In the genomic region with DNA sequence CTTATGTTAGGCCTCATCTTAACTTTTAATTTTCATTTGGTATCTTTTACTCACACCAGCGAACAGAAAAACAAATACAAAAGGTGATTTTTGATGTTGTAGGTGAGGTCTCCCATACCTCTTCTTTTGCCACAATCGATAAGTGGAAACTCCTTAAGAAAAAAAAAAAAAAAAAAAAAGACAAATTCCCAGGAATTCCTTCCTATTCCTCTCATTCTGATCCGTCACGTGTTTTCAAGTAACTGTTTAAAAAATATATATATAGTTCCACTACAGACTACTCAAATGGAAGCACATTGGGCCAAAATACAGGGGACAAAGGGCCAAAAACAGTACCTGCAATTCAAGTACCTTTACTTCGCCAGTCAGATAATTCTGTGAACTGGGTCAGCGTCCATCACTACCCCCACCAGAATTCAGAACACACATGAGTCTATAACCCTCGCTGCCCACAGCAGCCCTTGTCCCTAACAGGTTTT, we compare ENCODE assay signal across 1 cellular context.
TF ChIP-seq lines count a peak whose summit lies in the region.

No MANE protein-coding gene starts in this region.

TF ChIP-seq in K562, 482 proteins besides CTCF, POLR2A, EP300 and RAD21 (continued from another document and continues in another):
- TF ChIP-seq ZNF639 (CRISPR knock-in tag; conservative IDR thresholded peaks at IDR 0.05 in 1 of 2, IDR thresholded peaks at IDR 0.05 in 1 of 2) (peak in 1 of 2 experiments; percentile 26; a peak in 1 of 4 replicates), KLF6 (CRISPR knock-in tag; IDR thresholded peaks at IDR 0.05; ENCODE audit: borderline replicate concordance) (no peak), BRD4 (IDR thresholded peaks at IDR 0.05) (0 out of 2 replicates have a peak, but pooled peaks have one; percentile 13), NELFE (IDR thresholded peaks at IDR 0.05; ENCODE audit: insufficient read depth, insufficient read length) (no peak), ELF2 (CRISPR knock-in tag; IDR thresholded peaks at IDR 0.05) (no peak), FOXK1 (CRISPR knock-in tag; IDR thresholded peaks at IDR 0.05; ENCODE audit: borderline replicate concordance) (no peak), PPARD (CRISPR knock-in tag; IDR thresholded peaks at IDR 0.05) (no peak), ZNF212 (CRISPR knock-in tag; IDR thresholded peaks at IDR 0.05) (no peak), MTA3 (IDR thresholded peaks at IDR 0.05; ENCODE audit: borderline replicate concordance) (no peak), ZNF217 (CRISPR knock-in tag; IDR thresholded peaks at IDR 0.05) (no peak), ZNF589 (CRISPR knock-in tag; IDR thresholded peaks at IDR 0.05; ENCODE audit: low read depth) (no peak), CBX8 (IDR thresholded peaks at IDR 0.05; ENCODE audit: borderline replicate concordance, extremely low read depth, low read depth, low read length, poor library complexity, severe bottlenecking) (no peak), RBBP5 (IDR thresholded peaks at IDR 0.05; ENCODE audit: borderline replicate concordance, insufficient read depth, low read length, poor library complexity, severe bottlenecking) (no peak), SAFB (IDR thresholded peaks at IDR 0.05; ENCODE audit: borderline replicate concordance, low read depth, low read length) (no peak), SMARCA4 (IDR thresholded peaks at IDR 0.05) (peak; percentile 20; the same call in 1 of the 2 replicates), HMG20A (CRISPR knock-in tag; conservative IDR thresholded peaks at IDR 0.05) (no peak), CBFA2T2 (conservative IDR thresholded peaks at IDR 0.05) (no peak), SMARCE1 (IDR thresholded peaks at IDR 0.05) (0 out of 2 replicates have a peak, but pooled peaks have one; percentile 10), OTX1 (CRISPR knock-in tag; IDR thresholded peaks at IDR 0.05) (0 out of 2 replicates have a peak, but pooled peaks have one; percentile 59), DPF2 (IDR thresholded peaks at IDR 0.05) (peak; percentile 43; the same call in 1 of the 2 replicates), ZNF561 (CRISPR knock-in tag; conservative IDR thresholded peaks at IDR 0.05) (no peak), ETV1 (tag; conservative IDR thresholded peaks at IDR 0.05; ENCODE audit: low read depth) (no peak), PHF20 (IDR thresholded peaks at IDR 0.05; ENCODE audit: partially characterized antibody) (no peak), STAT6 (CRISPR knock-in tag; IDR thresholded peaks at IDR 0.05) (no peak), MLX (CRISPR knock-in tag; conservative IDR thresholded peaks at IDR 0.05) (no peak), ZNF57 (CRISPR knock-in tag; IDR thresholded peaks at IDR 0.05) (no peak), HDAC2 (IDR thresholded peaks at IDR 0.05) (no peak), GATAD2B (IDR thresholded peaks at IDR 0.05; ENCODE audit: borderline replicate concordance) (0 out of 2 replicates have a peak, but pooled peaks have one; percentile 24)
- TF ChIP-seq, protein P1, sequence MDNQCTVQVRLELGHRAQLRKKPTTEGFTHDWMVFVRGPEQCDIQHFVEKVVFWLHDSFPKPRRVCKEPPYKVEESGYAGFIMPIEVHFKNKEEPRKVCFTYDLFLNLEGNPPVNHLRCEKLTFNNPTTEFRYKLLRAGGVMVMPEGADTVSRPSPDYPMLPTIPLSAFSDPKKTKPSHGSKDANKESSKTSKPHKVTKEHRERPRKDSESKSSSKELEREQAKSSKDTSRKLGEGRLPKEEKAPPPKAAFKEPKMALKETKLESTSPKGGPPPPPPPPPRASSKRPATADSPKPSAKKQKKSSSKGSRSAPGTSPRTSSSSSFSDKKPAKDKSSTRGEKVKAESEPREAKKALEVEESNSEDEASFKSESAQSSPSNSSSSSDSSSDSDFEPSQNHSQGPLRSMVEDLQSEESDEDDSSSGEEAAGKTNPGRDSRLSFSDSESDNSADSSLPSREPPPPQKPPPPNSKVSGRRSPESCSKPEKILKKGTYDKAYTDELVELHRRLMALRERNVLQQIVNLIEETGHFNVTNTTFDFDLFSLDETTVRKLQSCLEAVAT (IDR thresholded peaks at IDR 0.05) = no peak
- TF ChIP-seq, protein P2, sequence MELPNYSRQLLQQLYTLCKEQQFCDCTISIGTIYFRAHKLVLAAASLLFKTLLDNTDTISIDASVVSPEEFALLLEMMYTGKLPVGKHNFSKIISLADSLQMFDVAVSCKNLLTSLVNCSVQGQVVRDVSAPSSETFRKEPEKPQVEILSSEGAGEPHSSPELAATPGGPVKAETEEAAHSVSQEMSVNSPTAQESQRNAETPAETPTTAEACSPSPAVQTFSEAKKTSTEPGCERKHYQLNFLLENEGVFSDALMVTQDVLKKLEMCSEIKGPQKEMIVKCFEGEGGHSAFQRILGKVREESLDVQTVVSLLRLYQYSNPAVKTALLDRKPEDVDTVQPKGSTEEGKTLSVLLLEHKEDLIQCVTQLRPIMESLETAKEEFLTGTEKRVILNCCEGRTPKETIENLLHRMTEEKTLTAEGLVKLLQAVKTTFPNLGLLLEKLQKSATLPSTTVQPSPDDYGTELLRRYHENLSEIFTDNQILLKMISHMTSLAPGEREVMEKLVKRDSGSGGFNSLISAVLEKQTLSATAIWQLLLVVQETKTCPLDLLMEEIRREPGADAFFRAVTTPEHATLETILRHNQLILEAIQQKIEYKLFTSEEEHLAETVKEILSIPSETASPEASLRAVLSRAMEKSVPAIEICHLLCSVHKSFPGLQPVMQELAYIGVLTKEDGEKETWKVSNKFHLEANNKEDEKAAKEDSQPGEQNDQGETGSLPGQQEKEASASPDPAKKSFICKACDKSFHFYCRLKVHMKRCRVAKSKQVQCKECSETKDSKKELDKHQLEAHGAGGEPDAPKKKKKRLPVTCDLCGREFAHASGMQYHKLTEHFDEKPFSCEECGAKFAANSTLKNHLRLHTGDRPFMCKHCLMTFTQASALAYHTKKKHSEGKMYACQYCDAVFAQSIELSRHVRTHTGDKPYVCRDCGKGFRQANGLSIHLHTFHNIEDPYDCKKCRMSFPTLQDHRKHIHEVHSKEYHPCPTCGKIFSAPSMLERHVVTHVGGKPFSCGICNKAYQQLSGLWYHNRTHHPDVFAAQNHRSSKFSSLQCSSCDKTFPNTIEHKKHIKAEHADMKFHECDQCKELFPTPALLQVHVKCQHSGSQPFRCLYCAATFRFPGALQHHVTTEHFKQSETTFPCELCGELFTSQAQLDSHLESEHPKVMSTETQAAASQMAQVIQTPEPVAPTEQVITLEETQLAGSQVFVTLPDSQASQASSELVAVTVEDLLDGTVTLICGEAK (IDR thresholded peaks at IDR 0.05) = peak; percentile 51; the same call in 1 of the 2 replicates
- TF ChIP-seq, protein P2 (CRISPR knock-in tag; IDR thresholded peaks at IDR 0.05) = no peak
- TF ChIP-seq, protein P3, sequence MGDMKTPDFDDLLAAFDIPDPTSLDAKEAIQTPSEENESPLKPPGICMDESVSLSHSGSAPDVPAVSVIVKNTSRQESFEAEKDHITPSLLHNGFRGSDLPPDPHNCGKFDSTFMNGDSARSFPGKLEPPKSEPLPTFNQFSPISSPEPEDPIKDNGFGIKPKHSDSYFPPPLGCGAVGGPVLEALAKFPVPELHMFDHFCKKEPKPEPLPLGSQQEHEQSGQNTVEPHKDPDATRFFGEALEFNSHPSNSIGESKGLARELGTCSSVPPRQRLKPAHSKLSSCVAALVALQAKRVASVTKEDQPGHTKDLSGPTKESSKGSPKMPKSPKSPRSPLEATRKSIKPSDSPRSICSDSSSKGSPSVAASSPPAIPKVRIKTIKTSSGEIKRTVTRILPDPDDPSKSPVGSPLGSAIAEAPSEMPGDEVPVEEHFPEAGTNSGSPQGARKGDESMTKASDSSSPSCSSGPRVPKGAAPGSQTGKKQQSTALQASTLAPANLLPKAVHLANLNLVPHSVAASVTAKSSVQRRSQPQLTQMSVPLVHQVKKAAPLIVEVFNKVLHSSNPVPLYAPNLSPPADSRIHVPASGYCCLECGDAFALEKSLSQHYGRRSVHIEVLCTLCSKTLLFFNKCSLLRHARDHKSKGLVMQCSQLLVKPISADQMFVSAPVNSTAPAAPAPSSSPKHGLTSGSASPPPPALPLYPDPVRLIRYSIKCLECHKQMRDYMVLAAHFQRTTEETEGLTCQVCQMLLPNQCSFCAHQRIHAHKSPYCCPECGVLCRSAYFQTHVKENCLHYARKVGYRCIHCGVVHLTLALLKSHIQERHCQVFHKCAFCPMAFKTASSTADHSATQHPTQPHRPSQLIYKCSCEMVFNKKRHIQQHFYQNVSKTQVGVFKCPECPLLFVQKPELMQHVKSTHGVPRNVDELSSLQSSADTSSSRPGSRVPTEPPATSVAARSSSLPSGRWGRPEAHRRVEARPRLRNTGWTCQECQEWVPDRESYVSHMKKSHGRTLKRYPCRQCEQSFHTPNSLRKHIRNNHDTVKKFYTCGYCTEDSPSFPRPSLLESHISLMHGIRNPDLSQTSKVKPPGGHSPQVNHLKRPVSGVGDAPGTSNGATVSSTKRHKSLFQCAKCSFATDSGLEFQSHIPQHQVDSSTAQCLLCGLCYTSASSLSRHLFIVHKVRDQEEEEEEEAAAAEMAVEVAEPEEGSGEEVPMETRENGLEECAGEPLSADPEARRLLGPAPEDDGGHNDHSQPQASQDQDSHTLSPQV (IDR thresholded peaks at IDR 0.05) = 0 out of 2 replicates have a peak, but pooled peaks have one; percentile 0
- TF ChIP-seq, protein P4, sequence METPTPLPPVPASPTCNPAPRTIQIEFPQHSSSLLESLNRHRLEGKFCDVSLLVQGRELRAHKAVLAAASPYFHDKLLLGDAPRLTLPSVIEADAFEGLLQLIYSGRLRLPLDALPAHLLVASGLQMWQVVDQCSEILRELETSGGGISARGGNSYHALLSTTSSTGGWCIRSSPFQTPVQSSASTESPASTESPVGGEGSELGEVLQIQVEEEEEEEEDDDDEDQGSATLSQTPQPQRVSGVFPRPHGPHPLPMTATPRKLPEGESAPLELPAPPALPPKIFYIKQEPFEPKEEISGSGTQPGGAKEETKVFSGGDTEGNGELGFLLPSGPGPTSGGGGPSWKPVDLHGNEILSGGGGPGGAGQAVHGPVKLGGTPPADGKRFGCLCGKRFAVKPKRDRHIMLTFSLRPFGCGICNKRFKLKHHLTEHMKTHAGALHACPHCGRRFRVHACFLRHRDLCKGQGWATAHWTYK (CRISPR knock-in tag; IDR thresholded peaks at IDR 0.05) = no peak; the same call in 1 of the 2 replicates
- TF ChIP-seq, protein P5, sequence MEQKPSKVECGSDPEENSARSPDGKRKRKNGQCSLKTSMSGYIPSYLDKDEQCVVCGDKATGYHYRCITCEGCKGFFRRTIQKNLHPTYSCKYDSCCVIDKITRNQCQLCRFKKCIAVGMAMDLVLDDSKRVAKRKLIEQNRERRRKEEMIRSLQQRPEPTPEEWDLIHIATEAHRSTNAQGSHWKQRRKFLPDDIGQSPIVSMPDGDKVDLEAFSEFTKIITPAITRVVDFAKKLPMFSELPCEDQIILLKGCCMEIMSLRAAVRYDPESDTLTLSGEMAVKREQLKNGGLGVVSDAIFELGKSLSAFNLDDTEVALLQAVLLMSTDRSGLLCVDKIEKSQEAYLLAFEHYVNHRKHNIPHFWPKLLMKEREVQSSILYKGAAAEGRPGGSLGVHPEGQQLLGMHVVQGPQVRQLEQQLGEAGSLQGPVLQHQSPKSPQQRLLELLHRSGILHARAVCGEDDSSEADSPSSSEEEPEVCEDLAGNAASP (IDR thresholded peaks at IDR 0.05) = no peak
